Comparison of ENCODE assay signal across 1 cellular context in genomic region chr7:47988496-47989386, GRCh38.
TF ChIP-seq lines count a peak whose summit lies in the region.

No MANE protein-coding gene starts in this region.

TF ChIP-seq in endothelial cell of umbilical vein, 7 proteins besides CTCF, POLR2A, EP300 and RAD21:
- TF ChIP-seq MYC (IDR thresholded peaks at IDR 0.05; ENCODE audit: low read depth, low read length) = no peak
- TF ChIP-seq MAX (IDR thresholded peaks at IDR 0.05; ENCODE audit: insufficient read depth, insufficient read length) = no peak
- no peak for TF ChIP-seq POLR2AphosphoS5 (IDR thresholded peaks at IDR 0.05; ENCODE audit: insufficient read depth, low read depth, low read length)
- TF ChIP-seq EZH2 (IDR thresholded peaks at IDR 0.05; ENCODE audit: borderline replicate concordance, low read depth, low read length, severe bottlenecking) = no peak
- no peak for TF ChIP-seq GATA2 (IDR thresholded peaks at IDR 0.05; ENCODE audit: insufficient read depth, insufficient read length, low read depth, low read length)
- TF ChIP-seq FOS (IDR thresholded peaks at IDR 0.05; ENCODE audit: borderline replicate concordance, insufficient read depth, low read length) = no peak
- no peak for TF ChIP-seq JUN (IDR thresholded peaks at IDR 0.05; ENCODE audit: borderline replicate concordance, insufficient read depth, insufficient read length, low read depth)
